17 cellular contexts compared by ENCODE assay signal in the genomic region with DNA sequence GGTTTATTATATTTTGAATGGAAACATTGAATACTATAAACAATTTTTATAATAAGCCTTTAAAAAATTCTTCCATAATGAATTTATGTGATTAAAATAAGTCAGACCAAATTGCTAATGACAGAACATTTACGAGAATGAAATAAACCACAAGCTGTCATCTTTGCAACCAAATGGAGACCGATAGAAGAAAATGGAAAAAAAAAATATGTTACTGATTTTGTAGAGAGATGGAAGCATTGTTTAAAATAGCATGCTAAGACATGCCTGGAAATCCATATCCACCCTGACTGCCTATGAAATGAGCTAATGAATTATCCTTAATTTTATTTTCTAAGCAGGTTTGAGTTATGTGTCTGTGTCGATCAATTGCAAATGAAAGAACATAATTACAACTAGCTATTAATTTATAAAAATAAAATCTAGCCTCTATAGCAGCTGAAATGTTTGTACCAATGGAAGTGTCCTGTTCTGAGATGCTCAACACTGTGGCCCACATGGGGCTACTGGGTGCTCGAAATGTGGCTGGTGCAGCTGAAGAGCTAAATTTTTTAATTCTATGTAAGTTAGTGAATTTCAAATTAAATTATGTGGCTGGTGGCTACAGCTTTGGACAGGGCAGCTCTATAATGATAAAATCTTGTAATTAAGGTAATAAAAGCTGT.
DNase-seq lines count a peak whose midpoint lies in the region; ATAC-seq, FAIRE-seq and TF ChIP-seq lines count a peak whose summit lies in the region.
"Had no signal": no experiment of that assay in that cellular context is flagged by ENCODE, and none has a peak within 500 bp of the region (broad histone marks: within the 10 kb centered on the region; RNA-seq: fewer than 3 reads in every experiment).

No MANE protein-coding gene starts in this region.

- H3F3A ChIP-seq in PC-3 (ENCODE audit: low read length, unreplicated experiment), result peaks cover 3% of the 10 kb centered on the region

- no peaks in the 10 kb centered on the region for H3K9me2 ChIP-seq in PC-3 (replicated peaks; ENCODE audit: low read length)

- H3K4me1 ChIP-seq in mammary epithelial cell (ENCODE audit: insufficient read depth, low read length) (peaks cover 12% of the 10 kb centered on the region), PC-3 (ENCODE audit: insufficient read depth, low read length) (peaks cover 31% of the 10 kb centered on the region), kidney (ENCODE audit: control insufficient read depth in 1 of 2, insufficient read depth in 1 of 2, low read depth in 1 of 2, low read length in 2 of 2) (no peaks in the 10 kb centered on the region)

- no peaks in the 10 kb centered on the region for H4K20me1 ChIP-seq in mammary epithelial cell (ENCODE audit: insufficient read depth, low read length)
- no peaks in the 10 kb centered on the region for H4K20me1 ChIP-seq in PC-3 (ENCODE audit: low read length)

- ATAC-seq in PC-3, result no peak
- no peak for ATAC-seq in HG03045 (IDR thresholded peaks at IDR 0.05; ENCODE audit: unreplicated experiment)
- ATAC-seq in HG02642 (IDR thresholded peaks at IDR 0.05; ENCODE audit: poor library complexity, unreplicated experiment), result no peak
- ATAC-seq: HepG2 had no signal

- CTCF ChIA-PET in mammary epithelial cell (lab: Charles Lee; ENCODE audit: low non-redundant PET), result no interaction called here
- CTCF ChIA-PET in MCF 10A (lab: Yijun Ruan, JAX), result interaction anchor here (1.0 to 1.9 kb wide), 3 partner anchors 8 to 38 kb away, joined by 4 to 5 read pairs (median 4); no protein-coding TSS in a partner anchor
- CTCF ChIA-PET in PC-3 (lab: Charles Lee), result no interaction called here

- H3K4me1 Mint-ChIP-seq in MCF 10A (ENCODE audit: insufficient read depth, unreplicated experiment) (peaks cover 14% of the 10 kb centered on the region), brain (peaks cover 7% of the 10 kb centered on the region)
- H3K4me1 Mint-ChIP-seq: B cell had no signal

- peak; percentile 29 for FAIRE-seq in kidney (lab: Jason Lieb, UNC)
- FAIRE-seq: GM12891, HepG2, HTR-8/SVneo had no signal

- in situ Hi-C loops in mammary epithelial cell (cut with MboI; ENCODE audit: low sequenced_read_pairs in 2 of 2), result no loop called here

- H3K27me3 Mint-ChIP-seq in MCF 10A (ENCODE audit: insufficient read depth, unreplicated experiment) (no peaks in the 10 kb centered on the region), brain (peaks cover 3% of the 10 kb centered on the region)
- H3K27me3 Mint-ChIP-seq: B cell; CD4-positive, alpha-beta T cell had no signal

- BruUV-seq in mammary epithelial cell (replicated peaks; lab: Mats Ljungman, UMichigan) (no TSS peak), MCF 10A (replicated peaks; lab: Mats Ljungman, UMichigan) (no TSS peak), PC-3 (replicated peaks; lab: Mats Ljungman, UMichigan) (no TSS peak)

- H3K36me3 Mint-ChIP-seq in MCF 10A (ENCODE audit: insufficient read depth, unreplicated experiment), result no peaks in the 10 kb centered on the region
- peaks cover 16% of the 10 kb centered on the region for H3K36me3 Mint-ChIP-seq in brain

- H3K4me3 Mint-ChIP-seq in MCF 10A (ENCODE audit: unreplicated experiment) (no peak overlapping the region), brain (no peak overlapping the region)
- H3K4me3 Mint-ChIP-seq: B cell; CD4-positive, alpha-beta T cell; H9 had no signal

- H3K27ac ChIP-seq in mammary epithelial cell (ENCODE audit: insufficient read depth, low read depth, low read length), result peak overlapping the region; percentile 41
- peak overlapping the region; percentile 81 for H3K27ac ChIP-seq in PC-3 (ENCODE audit: low read length)
- H3K27ac ChIP-seq in kidney (ENCODE audit: low read depth in 2 of 2, low read length in 2 of 2), result no peak overlapping the region

- H3K79me2 ChIP-seq in mammary epithelial cell (ENCODE audit: insufficient read depth, low read length), result no peaks in the 10 kb centered on the region
- no peaks in the 10 kb centered on the region for H3K79me2 ChIP-seq in PC-3 (ENCODE audit: low read length)

- intact Hi-C loops in mammary epithelial cell (cut with micrococcal nuclease) (no loop called here), MCF 10A (cut with micrococcal nuclease) (no loop called here), PC-3 (cut with micrococcal nuclease) (loop anchor here (5.0 kb wide), 4 partner anchors 62 to 932 kb away; a partner anchor contains a TSS), kidney (cut with DNase I) (no loop called here)

- H3K9me3 ChIP-seq in mammary epithelial cell (replicated peaks; ENCODE audit: insufficient read depth, low read length) (peaks cover 7% of the 10 kb centered on the region), PC-3 (ENCODE audit: low read length) (no peaks in the 10 kb centered on the region), kidney (ENCODE audit: control insufficient read depth in 1 of 2, low read length in 2 of 2) (peaks cover 3 to 17% of the 10 kb centered on the region in 2 donors)

- H3K27me3 ChIP-seq in mammary epithelial cell (ENCODE audit: insufficient read depth, low read length) (no peaks in the 10 kb centered on the region), PC-3 (ENCODE audit: low read length) (no peaks in the 10 kb centered on the region)

- H3K27ac Mint-ChIP-seq in MCF 10A (ENCODE audit: low read depth, unreplicated experiment), result no peak overlapping the region
- peak overlapping the region in 3 of 5 experiments; percentile 1 to 46 (median 22) for H3K27ac Mint-ChIP-seq in brain
- H3K27ac Mint-ChIP-seq: B cell; CD4-positive, alpha-beta T cell; H9 had no signal

- POLR2A ChIA-PET in MCF 10A (lab: Yijun Ruan, JAX), result interaction anchor here (1.1 to 1.2 kb wide), 3 partner anchors 13 to 254 kb away, joined by 3 to 4 read pairs (median 4); no protein-coding TSS in a partner anchor
- POLR2A ChIA-PET in PC-3 (lab: Charles Lee; ENCODE audit: unreplicated experiment), result interaction anchor here (0.6 kb wide), 1 partner anchor 863 kb away, joined by 5 read pairs; no protein-coding TSS in a partner anchor

- H3K4me3 ChIP-seq in mammary epithelial cell (replicated peaks in 1 of 3; ENCODE audit: insufficient read depth in 1 of 3, low read depth in 2 of 3, low read length in 3 of 3) (no peak overlapping the region), PC-3 (ENCODE audit: low read length) (no peak overlapping the region), kidney (ENCODE audit: low read length in 2 of 2) (no peak overlapping the region)

- H3K9me3 Mint-ChIP-seq in MCF 10A (ENCODE audit: unreplicated experiment) (peaks cover 7% of the 10 kb centered on the region), brain (peaks cover 11 to 23% (median 20%) of the 10 kb centered on the region in 5 experiments)

- H2AFZ ChIP-seq in mammary epithelial cell (ENCODE audit: low read depth, low read length) (no peak overlapping the region), PC-3 (ENCODE audit: low read length) (no peak overlapping the region)

- WGBS in mammary epithelial cell (ENCODE audit: low coverage, missing lambda C conversion rate), result 36% methylated on average over 4 of the region's 4 CpGs

- DNase-seq in mammary epithelial cell (peak; percentile 43), MCF 10A (ENCODE audit: unreplicated experiment) (no peak), PC-3 (no peak), kidney (no peak), SHP77 (lab: John Stamatoyannopoulos, UW) (no peak)
- DNase-seq: C1 segment of cervical spinal cord; CD4-positive, alpha-beta T cell; DMS79; GOT3; H9 had no signal

- TF ChIP-seq CTCF in mammary epithelial cell (conservative IDR thresholded peaks at IDR 0.05 in 1 of 2, IDR thresholded peaks at IDR 0.05 in 1 of 2; ENCODE audit: extremely low read depth in 1 of 2, insufficient read depth in 1 of 2, low read depth in 1 of 2, low read length in 2 of 2), result no peak
- TF ChIP-seq CTCF in MCF 10A (IDR thresholded peaks at IDR 0.05; ENCODE audit: unreplicated experiment), result no peak
- TF ChIP-seq CTCF in PC-3 (conservative IDR thresholded peaks at IDR 0.05; ENCODE audit: low read depth, low read length), result no peak
- no peak for TF ChIP-seq CTCF in brain (conservative IDR thresholded peaks at IDR 0.05)
- TF ChIP-seq CTCF in kidney (IDR thresholded peaks at IDR 0.05; ENCODE audit: borderline replicate concordance, extremely low read depth, insufficient read depth), result no peak

- dilution Hi-C loops in mammary epithelial cell (cut with HindIII; ENCODE audit: low sequenced_read_pairs), result no loop called here

- H3K9ac ChIP-seq in mammary epithelial cell (ENCODE audit: insufficient read depth, low read length), result no peak overlapping the region
- H3K9ac ChIP-seq in PC-3 (ENCODE audit: low read length), result peak overlapping the region; percentile 53; the same call in 1 of the 2 replicates
- no peak overlapping the region for H3K9ac ChIP-seq in kidney (ENCODE audit: low read length in 2 of 2)

- H3K4me2 ChIP-seq in mammary epithelial cell (ENCODE audit: insufficient read depth, low read depth, low read length), result peak overlapping the region; percentile 58
- H3K4me2 ChIP-seq in PC-3 (ENCODE audit: low read length), result no peak overlapping the region

- H3K36me3 ChIP-seq in mammary epithelial cell (ENCODE audit: insufficient read depth, low read length) (no peaks in the 10 kb centered on the region), PC-3 (ENCODE audit: low read depth, low read length) (no peaks in the 10 kb centered on the region), kidney (ENCODE audit: control insufficient read depth in 1 of 2, insufficient read depth in 2 of 2, low read length in 2 of 2) (no peaks in the 10 kb centered on the region)

Comparison
In these comparisons a context has a peak if more than half of its experiments do, and no peak if none do; other contexts are left out.
1. H3K27ac ChIP-seq: peak in mammary epithelial cell (single experiment) and PC-3 (single experiment); none in kidney (0 of 2).